ENCODE assay signal across 1 cellular context in the genomic region with DNA sequence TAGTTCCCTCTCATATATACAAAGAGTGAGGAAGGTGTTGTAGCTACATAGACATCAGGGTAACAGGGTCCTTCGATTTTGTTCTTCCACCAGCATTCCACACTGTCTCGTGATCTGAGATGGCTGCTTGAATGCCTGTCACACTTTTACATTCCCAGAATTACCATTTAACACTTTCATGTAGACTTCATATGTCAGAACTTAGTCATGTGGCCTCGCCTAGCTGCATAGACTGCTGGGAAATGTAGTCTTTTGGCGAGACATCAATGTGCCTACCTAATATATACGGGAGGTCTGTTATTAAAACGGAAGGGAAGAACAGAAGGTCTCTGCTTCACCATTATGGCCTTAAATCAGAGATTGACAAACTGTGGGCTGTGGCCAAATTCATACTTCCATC.
TF ChIP-seq lines count a peak whose summit lies in the region.

No MANE protein-coding gene starts in this region.

TF ChIP-seq in K562, 482 proteins besides CTCF, POLR2A, EP300 and RAD21 (continues in another document):
- TF ChIP-seq, protein P1, sequence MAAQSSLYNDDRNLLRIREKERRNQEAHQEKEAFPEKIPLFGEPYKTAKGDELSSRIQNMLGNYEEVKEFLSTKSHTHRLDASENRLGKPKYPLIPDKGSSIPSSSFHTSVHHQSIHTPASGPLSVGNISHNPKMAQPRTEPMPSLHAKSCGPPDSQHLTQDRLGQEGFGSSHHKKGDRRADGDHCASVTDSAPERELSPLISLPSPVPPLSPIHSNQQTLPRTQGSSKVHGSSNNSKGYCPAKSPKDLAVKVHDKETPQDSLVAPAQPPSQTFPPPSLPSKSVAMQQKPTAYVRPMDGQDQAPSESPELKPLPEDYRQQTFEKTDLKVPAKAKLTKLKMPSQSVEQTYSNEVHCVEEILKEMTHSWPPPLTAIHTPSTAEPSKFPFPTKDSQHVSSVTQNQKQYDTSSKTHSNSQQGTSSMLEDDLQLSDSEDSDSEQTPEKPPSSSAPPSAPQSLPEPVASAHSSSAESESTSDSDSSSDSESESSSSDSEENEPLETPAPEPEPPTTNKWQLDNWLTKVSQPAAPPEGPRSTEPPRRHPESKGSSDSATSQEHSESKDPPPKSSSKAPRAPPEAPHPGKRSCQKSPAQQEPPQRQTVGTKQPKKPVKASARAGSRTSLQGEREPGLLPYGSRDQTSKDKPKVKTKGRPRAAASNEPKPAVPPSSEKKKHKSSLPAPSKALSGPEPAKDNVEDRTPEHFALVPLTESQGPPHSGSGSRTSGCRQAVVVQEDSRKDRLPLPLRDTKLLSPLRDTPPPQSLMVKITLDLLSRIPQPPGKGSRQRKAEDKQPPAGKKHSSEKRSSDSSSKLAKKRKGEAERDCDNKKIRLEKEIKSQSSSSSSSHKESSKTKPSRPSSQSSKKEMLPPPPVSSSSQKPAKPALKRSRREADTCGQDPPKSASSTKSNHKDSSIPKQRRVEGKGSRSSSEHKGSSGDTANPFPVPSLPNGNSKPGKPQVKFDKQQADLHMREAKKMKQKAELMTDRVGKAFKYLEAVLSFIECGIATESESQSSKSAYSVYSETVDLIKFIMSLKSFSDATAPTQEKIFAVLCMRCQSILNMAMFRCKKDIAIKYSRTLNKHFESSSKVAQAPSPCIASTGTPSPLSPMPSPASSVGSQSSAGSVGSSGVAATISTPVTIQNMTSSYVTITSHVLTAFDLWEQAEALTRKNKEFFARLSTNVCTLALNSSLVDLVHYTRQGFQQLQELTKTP (IDR thresholded peaks at IDR 0.05; ENCODE audit: low read depth in 1 of 2, partially characterized antibody in 2 of 2) = peak in 1 of 2 experiments; percentile 58
- TF ChIP-seq TAF15 (IDR thresholded peaks at IDR 0.05; ENCODE audit: low read depth, low read length) (no peak), SRSF7 (optimal IDR thresholded peaks at IDR 0.05; ENCODE audit: low read depth, low read length) (no peak), GABPB1 (CRISPR knock-in tag; IDR thresholded peaks at IDR 0.05) (0 out of 2 replicates have a peak, but pooled peaks have one; percentile 11), BRF1 (IDR thresholded peaks at IDR 0.05; ENCODE audit: borderline replicate concordance, extremely low read depth, insufficient read length) (no peak), KHSRP (IDR thresholded peaks at IDR 0.05) (no peak), SAFB (IDR thresholded peaks at IDR 0.05; ENCODE audit: borderline replicate concordance, low read depth, low read length) (no peak), ZNF263 (CRISPR knock-in tag; IDR thresholded peaks at IDR 0.05; ENCODE audit: borderline replicate concordance) (no peak), L3MBTL2 (IDR thresholded peaks at IDR 0.05) (no peak), NCOR1 (IDR thresholded peaks at IDR 0.05) (no peak), ADNP (tag; IDR thresholded peaks at IDR 0.05) (no peak), HCFC1 (IDR thresholded peaks at IDR 0.05; ENCODE audit: low read depth, low read length) (peak; percentile 90), ZNF431 (CRISPR knock-in tag; IDR thresholded peaks at IDR 0.05) (no peak), PHF21A (IDR thresholded peaks at IDR 0.05; ENCODE audit: borderline replicate concordance, low read depth) (no peak), CBX1 (IDR thresholded peaks at IDR 0.05; ENCODE audit: low read depth) (no peak), NR2C2 (CRISPR knock-in tag; IDR thresholded peaks at IDR 0.05) (no peak), NR2C2 (tag; IDR thresholded peaks at IDR 0.05) (0 out of 2 replicates have a peak, but pooled peaks have one; percentile 20), BRCA1 (IDR thresholded peaks at IDR 0.05) (no peak), BRCA1 (CRISPR knock-in tag; IDR thresholded peaks at IDR 0.05) (no peak), ZBTB17 (CRISPR knock-in tag; IDR thresholded peaks at IDR 0.05) (no peak), RAD51 (IDR thresholded peaks at IDR 0.05; ENCODE audit: borderline replicate concordance, low read depth) (peak; percentile 86), ZBTB8A (IDR thresholded peaks at IDR 0.05; ENCODE audit: partially characterized antibody) (no peak), NFRKB (IDR thresholded peaks at IDR 0.05; ENCODE audit: low read depth) (no peak), KLF1 (tag; IDR thresholded peaks at IDR 0.05) (no peak), CAMTA2 (CRISPR knock-in tag; conservative IDR thresholded peaks at IDR 0.05) (no peak), HNRNPLL (IDR thresholded peaks at IDR 0.05; ENCODE audit: low read depth, low read length, poor library complexity, severe bottlenecking) (no peak), RBM25 (IDR thresholded peaks at IDR 0.05; ENCODE audit: low read depth, low read length, severe bottlenecking) (no peak), MEF2D (tag; conservative IDR thresholded peaks at IDR 0.05; ENCODE audit: low read depth) (no peak), SUPT5H (IDR thresholded peaks at IDR 0.05) (no peak), SNRNP70 (optimal IDR thresholded peaks at IDR 0.05; ENCODE audit: low read depth, low read length) (no peak), DDX20 (tag; IDR thresholded peaks at IDR 0.05; ENCODE audit: low read depth) (no peak), KLF13 (tag; IDR thresholded peaks at IDR 0.05; ENCODE audit: borderline replicate concordance, low read depth) (no peak), CREM (IDR thresholded peaks at IDR 0.05; ENCODE audit: low read depth) (peak; percentile 65), MYNN (IDR thresholded peaks at IDR 0.05) (no peak), MYNN (CRISPR knock-in tag; IDR thresholded peaks at IDR 0.05) (no peak), PYGO2 (tag; IDR thresholded peaks at IDR 0.05) (no peak), CHD1 (IDR thresholded peaks at IDR 0.05; ENCODE audit: low read length) (no peak), TEAD1 (CRISPR knock-in tag; IDR thresholded peaks at IDR 0.05) (no peak), SOX6 (IDR thresholded peaks at IDR 0.05) (no peak), WHSC1 (IDR thresholded peaks at IDR 0.05; ENCODE audit: low read length) (no peak), ARNT (IDR thresholded peaks at IDR 0.05) (0 out of 4 replicates have a peak, but pooled peaks of 1 of the 2 experiments have one; percentile 40), CBFA2T2 (conservative IDR thresholded peaks at IDR 0.05) (peak; percentile 26; the same call in 1 of the 2 replicates)
- TF ChIP-seq, protein P2, sequence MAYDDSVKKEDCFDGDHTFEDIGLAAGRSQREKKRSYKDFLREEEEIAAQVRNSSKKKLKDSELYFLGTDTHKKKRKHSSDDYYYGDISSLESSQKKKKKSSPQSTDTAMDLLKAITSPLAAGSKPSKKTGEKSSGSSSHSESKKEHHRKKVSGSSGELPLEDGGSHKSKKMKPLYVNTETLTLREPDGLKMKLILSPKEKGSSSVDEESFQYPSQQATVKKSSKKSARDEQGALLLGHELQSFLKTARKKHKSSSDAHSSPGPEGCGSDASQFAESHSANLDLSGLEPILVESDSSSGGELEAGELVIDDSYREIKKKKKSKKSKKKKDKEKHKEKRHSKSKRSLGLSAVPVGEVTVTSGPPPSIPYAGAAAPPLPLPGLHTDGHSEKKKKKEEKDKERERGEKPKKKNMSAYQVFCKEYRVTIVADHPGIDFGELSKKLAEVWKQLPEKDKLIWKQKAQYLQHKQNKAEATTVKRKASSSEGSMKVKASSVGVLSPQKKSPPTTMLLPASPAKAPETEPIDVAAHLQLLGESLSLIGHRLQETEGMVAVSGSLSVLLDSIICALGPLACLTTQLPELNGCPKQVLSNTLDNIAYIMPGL (CRISPR knock-in tag; IDR thresholded peaks at IDR 0.05) = no peak
- TF ChIP-seq, protein P3, sequence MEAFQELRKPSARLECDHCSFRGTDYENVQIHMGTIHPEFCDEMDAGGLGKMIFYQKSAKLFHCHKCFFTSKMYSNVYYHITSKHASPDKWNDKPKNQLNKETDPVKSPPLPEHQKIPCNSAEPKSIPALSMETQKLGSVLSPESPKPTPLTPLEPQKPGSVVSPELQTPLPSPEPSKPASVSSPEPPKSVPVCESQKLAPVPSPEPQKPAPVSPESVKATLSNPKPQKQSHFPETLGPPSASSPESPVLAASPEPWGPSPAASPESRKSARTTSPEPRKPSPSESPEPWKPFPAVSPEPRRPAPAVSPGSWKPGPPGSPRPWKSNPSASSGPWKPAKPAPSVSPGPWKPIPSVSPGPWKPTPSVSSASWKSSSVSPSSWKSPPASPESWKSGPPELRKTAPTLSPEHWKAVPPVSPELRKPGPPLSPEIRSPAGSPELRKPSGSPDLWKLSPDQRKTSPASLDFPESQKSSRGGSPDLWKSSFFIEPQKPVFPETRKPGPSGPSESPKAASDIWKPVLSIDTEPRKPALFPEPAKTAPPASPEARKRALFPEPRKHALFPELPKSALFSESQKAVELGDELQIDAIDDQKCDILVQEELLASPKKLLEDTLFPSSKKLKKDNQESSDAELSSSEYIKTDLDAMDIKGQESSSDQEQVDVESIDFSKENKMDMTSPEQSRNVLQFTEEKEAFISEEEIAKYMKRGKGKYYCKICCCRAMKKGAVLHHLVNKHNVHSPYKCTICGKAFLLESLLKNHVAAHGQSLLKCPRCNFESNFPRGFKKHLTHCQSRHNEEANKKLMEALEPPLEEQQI (IDR thresholded peaks at IDR 0.05) = no peak
- TF ChIP-seq, protein P4, sequence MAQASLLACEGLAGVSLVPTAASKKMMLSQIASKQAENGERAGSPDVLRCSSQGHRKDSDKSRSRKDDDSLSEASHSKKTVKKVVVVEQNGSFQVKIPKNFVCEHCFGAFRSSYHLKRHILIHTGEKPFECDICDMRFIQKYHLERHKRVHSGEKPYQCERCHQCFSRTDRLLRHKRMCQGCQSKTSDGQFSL (CRISPR knock-in tag; IDR thresholded peaks at IDR 0.05) = no peak
- TF ChIP-seq, protein P4 (tag; IDR thresholded peaks at IDR 0.05) = no peak
- TF ChIP-seq, protein P5, sequence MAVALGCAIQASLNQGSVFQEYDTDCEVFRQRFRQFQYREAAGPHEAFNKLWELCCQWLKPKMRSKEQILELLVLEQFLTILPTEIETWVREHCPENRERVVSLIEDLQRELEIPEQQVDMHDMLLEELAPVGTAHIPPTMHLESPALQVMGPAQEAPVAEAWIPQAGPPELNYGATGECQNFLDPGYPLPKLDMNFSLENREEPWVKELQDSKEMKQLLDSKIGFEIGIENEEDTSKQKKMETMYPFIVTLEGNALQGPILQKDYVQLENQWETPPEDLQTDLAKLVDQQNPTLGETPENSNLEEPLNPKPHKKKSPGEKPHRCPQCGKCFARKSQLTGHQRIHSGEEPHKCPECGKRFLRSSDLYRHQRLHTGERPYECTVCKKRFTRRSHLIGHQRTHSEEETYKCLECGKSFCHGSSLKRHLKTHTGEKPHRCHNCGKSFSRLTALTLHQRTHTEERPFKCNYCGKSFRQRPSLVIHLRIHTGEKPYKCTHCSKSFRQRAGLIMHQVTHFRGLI (CRISPR knock-in tag; IDR thresholded peaks at IDR 0.05) = no peak
- TF ChIP-seq, protein P6, sequence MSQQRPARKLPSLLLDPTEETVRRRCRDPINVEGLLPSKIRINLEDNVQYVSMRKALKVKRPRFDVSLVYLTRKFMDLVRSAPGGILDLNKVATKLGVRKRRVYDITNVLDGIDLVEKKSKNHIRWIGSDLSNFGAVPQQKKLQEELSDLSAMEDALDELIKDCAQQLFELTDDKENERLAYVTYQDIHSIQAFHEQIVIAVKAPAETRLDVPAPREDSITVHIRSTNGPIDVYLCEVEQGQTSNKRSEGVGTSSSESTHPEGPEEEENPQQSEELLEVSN (IDR thresholded peaks at IDR 0.05; ENCODE audit: borderline replicate concordance in 1 of 2, extremely low read depth in 1 of 2, insufficient read depth in 1 of 2, insufficient read length in 1 of 2, low read depth in 1 of 2, low read length in 1 of 2, poor library complexity in 1 of 2, severe bottlenecking in 1 of 2) = no peak
- TF ChIP-seq, protein P7, sequence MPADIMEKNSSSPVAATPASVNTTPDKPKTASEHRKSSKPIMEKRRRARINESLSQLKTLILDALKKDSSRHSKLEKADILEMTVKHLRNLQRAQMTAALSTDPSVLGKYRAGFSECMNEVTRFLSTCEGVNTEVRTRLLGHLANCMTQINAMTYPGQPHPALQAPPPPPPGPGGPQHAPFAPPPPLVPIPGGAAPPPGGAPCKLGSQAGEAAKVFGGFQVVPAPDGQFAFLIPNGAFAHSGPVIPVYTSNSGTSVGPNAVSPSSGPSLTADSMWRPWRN (IDR thresholded peaks at IDR 0.05; ENCODE audit: low read depth) = no peak
- TF ChIP-seq, protein P8, sequence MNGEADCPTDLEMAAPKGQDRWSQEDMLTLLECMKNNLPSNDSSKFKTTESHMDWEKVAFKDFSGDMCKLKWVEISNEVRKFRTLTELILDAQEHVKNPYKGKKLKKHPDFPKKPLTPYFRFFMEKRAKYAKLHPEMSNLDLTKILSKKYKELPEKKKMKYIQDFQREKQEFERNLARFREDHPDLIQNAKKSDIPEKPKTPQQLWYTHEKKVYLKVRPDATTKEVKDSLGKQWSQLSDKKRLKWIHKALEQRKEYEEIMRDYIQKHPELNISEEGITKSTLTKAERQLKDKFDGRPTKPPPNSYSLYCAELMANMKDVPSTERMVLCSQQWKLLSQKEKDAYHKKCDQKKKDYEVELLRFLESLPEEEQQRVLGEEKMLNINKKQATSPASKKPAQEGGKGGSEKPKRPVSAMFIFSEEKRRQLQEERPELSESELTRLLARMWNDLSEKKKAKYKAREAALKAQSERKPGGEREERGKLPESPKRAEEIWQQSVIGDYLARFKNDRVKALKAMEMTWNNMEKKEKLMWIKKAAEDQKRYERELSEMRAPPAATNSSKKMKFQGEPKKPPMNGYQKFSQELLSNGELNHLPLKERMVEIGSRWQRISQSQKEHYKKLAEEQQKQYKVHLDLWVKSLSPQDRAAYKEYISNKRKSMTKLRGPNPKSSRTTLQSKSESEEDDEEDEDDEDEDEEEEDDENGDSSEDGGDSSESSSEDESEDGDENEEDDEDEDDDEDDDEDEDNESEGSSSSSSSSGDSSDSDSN (IDR thresholded peaks at IDR 0.05; ENCODE audit: borderline replicate concordance in 1 of 2, low read depth in 2 of 2, low read length in 2 of 2) = no peak
- TF ChIP-seq, protein P9, sequence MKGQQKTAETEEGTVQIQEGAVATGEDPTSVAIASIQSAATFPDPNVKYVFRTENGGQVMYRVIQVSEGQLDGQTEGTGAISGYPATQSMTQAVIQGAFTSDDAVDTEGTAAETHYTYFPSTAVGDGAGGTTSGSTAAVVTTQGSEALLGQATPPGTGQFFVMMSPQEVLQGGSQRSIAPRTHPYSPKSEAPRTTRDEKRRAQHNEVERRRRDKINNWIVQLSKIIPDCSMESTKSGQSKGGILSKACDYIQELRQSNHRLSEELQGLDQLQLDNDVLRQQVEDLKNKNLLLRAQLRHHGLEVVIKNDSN (CRISPR knock-in tag; IDR thresholded peaks at IDR 0.05) = peak; percentile 90
- TF ChIP-seq, protein P10, sequence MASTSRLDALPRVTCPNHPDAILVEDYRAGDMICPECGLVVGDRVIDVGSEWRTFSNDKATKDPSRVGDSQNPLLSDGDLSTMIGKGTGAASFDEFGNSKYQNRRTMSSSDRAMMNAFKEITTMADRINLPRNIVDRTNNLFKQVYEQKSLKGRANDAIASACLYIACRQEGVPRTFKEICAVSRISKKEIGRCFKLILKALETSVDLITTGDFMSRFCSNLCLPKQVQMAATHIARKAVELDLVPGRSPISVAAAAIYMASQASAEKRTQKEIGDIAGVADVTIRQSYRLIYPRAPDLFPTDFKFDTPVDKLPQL (IDR thresholded peaks at IDR 0.05; ENCODE audit: extremely low read depth, insufficient read length) = no peak
- TF ChIP-seq, protein P11, sequence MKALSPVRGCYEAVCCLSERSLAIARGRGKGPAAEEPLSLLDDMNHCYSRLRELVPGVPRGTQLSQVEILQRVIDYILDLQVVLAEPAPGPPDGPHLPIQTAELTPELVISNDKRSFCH (CRISPR knock-in tag; IDR thresholded peaks at IDR 0.05) = no peak
- TF ChIP-seq, protein P11 (tag; IDR thresholded peaks at IDR 0.05) = no peak
